ENCODE assay signal across 22 cellular contexts in genomic region chr17:20114466-20114865, GRCh38.
"Had no signal": no experiment of that assay in that cellular context is flagged by ENCODE, and none has a peak within 500 bp of the region (broad histone marks: within the 10 kb centered on the region; RNA-seq: fewer than 3 reads in every experiment).

No MANE protein-coding gene starts in this region.

- H3K4me3 Mint-ChIP-seq: activated B cell treated with CpG ODN at 0.5 μM for 24 hours; activated CD4-positive, alpha-beta memory T cell treated with anti-CD3 and anti-CD28 coated beads, Interleukin-2, amount 10 ng/mL, durations not matched to agents 7 days and 5 days; activated CD8-positive, alpha-beta memory T cell treated with anti-CD3 and anti-CD28 coated beads, Interleukin-2, amount 10 ng/mL, durations not matched to agents 7 days and 5 days; activated naive CD8-positive, alpha-beta T cell treated with anti-CD3 and anti-CD28 coated beads, Interleukin-2, amount 10 ng/mL, durations not matched to agents 7 days and 5 days; dendritic cell treated with granulocyte-macrophage colony-stimulating factor and Interleukin-4, amounts not matched to agents 40 ng/mL and 50 ng/mL, for 4 days; natural killer cell treated with Interleukin-12 subunit alpha and Interleukin-12 subunit beta and Interleukin-15 and Interleukin-18, amount 100 ng/mL, for 72 hours had no signal

- H3K27ac Mint-ChIP-seq: activated B cell treated with CpG ODN at 0.5 μM for 24 hours; activated CD4-positive, alpha-beta memory T cell treated with anti-CD3 and anti-CD28 coated beads, Interleukin-2, amount 10 ng/mL, durations not matched to agents 7 days and 5 days; activated CD8-positive, alpha-beta memory T cell treated with anti-CD3 and anti-CD28 coated beads, Interleukin-2, amount 10 ng/mL, durations not matched to agents 7 days and 5 days; activated naive CD8-positive, alpha-beta T cell treated with anti-CD3 and anti-CD28 coated beads, Interleukin-2, amount 10 ng/mL, durations not matched to agents 7 days and 5 days; dendritic cell treated with granulocyte-macrophage colony-stimulating factor and Interleukin-4, amounts not matched to agents 40 ng/mL and 50 ng/mL, for 4 days; natural killer cell treated with Interleukin-12 subunit alpha and Interleukin-12 subunit beta and Interleukin-15 and Interleukin-18, amount 100 ng/mL, for 72 hours had no signal

- H3K27me3 Mint-ChIP-seq: activated CD8-positive, alpha-beta memory T cell treated with anti-CD3 and anti-CD28 coated beads, Interleukin-2, amount 10 ng/mL, durations not matched to agents 7 days and 5 days; dendritic cell treated with granulocyte-macrophage colony-stimulating factor and Interleukin-4, amounts not matched to agents 40 ng/mL and 50 ng/mL, for 4 days; natural killer cell treated with Interleukin-12 subunit alpha and Interleukin-12 subunit beta and Interleukin-15 and Interleukin-18, amount 100 ng/mL, for 72 hours had no signal

- H3K9me3 Mint-ChIP-seq: activated B cell treated with CpG ODN at 0.5 μM for 24 hours; activated CD4-positive, alpha-beta memory T cell treated with anti-CD3 and anti-CD28 coated beads, Interleukin-2, amount 10 ng/mL, durations not matched to agents 7 days and 5 days; activated naive CD8-positive, alpha-beta T cell treated with anti-CD3 and anti-CD28 coated beads, Interleukin-2, amount 10 ng/mL, durations not matched to agents 7 days and 5 days; dendritic cell treated with granulocyte-macrophage colony-stimulating factor and Interleukin-4, amounts not matched to agents 40 ng/mL and 50 ng/mL, for 4 days; natural killer cell treated with Interleukin-12 subunit alpha and Interleukin-12 subunit beta and Interleukin-15 and Interleukin-18, amount 100 ng/mL, for 72 hours had no signal

- H3K4me3 ChIP-seq: lower lobe of right lung, tibial artery had no signal

- ATAC-seq: activated CD8-positive, alpha-beta memory T cell treated with anti-CD3 and anti-CD28 coated beads, Interleukin-2, amount 10 ng/mL, durations not matched to agents 7 days and 5 days; esophagus mucosa; lower lobe of right lung; natural killer cell treated with Interleukin-12 subunit alpha and Interleukin-12 subunit beta and Interleukin-15 and Interleukin-18, amount 100 ng/mL, for 72 hours had no signal

- DNase-seq: activated B cell treated with CpG ODN at 0.5 μM for 24 hours; activated CD4-positive, alpha-beta memory T cell treated with anti-CD3 and anti-CD28 coated beads, Interleukin-2, amount 10 ng/mL, durations not matched to agents 7 days and 5 days; activated CD4-positive, alpha-beta T cell treated with anti-CD3 and anti-CD28 coated beads for 48 hours; activated CD8-positive, alpha-beta memory T cell treated with anti-CD3 and anti-CD28 coated beads, Interleukin-2, amount 10 ng/mL, durations not matched to agents 7 days and 5 days; activated naive CD4-positive, alpha-beta T cell; activated naive CD8-positive, alpha-beta T cell treated with anti-CD3 and anti-CD28 coated beads, Interleukin-2, amount 10 ng/mL, durations not matched to agents 7 days and 5 days; brain microvascular endothelial cell; cerebellar nuclear complex; effector CD8-positive, alpha-beta T cell; glutamatergic neuron; hippocampal formation; islet precursor cell; lower lobe of right lung; posterior cingulate gyrus; retina; stimulated activated CD4-positive, alpha-beta T cell treated with anti-CD3 and anti-CD28 coated beads, Interleukin-2, amount 100 ng/mL, for 24 hours; stimulated activated naive CD4-positive, alpha-beta T cell treated with Interleukin-2 at 50 U/mL for 16 hours; substantia nigra; tibial artery had no signal

- H3K27me3 ChIP-seq: brain microvascular endothelial cell, tibial artery had no signal

- H3K9me3 ChIP-seq: lower lobe of right lung, tibial artery had no signal

- H3K4me1 Mint-ChIP-seq: activated B cell treated with CpG ODN at 0.5 μM for 24 hours had no signal

- H3K4me1 ChIP-seq: lower lobe of right lung had no signal

- H3K36me3 ChIP-seq: brain microvascular endothelial cell, lower lobe of right lung had no signal

- H3K27ac ChIP-seq: brain microvascular endothelial cell, lower lobe of right lung, tibial artery had no signal

- H3K36me3 Mint-ChIP-seq: activated CD8-positive, alpha-beta memory T cell treated with anti-CD3 and anti-CD28 coated beads, Interleukin-2, amount 10 ng/mL, durations not matched to agents 7 days and 5 days; activated naive CD8-positive, alpha-beta T cell treated with anti-CD3 and anti-CD28 coated beads, Interleukin-2, amount 10 ng/mL, durations not matched to agents 7 days and 5 days had no signal
